26 cellular contexts compared by ENCODE assay signal in genomic region chr6:42989923-42990322, GRCh38. TPM values are rescaled to one million over a fixed set of nuclear protein-coding genes. Genes with fewer than 3 reads are reported as not detected.
"Had no signal": no experiment of that assay in that cellular context is flagged by ENCODE, and none has a peak within 500 bp of the region (broad histone marks: within the 10 kb centered on the region; RNA-seq: fewer than 3 reads in every experiment).

No MANE protein-coding gene starts in this region.

- H3K27ac ChIP-seq: heart left ventricle, left lung, lower lobe of right lung, neutrophil, pancreas, suprapubic skin, thyroid gland, upper lobe of left lung, uterus had no signal

- H3K27me3 ChIP-seq: dorsolateral prefrontal cortex, heart left ventricle, left lung, neutrophil, pancreas, suprapubic skin, thyroid gland, upper lobe of left lung, uterus had no signal

- H3K4me2 ChIP-seq: smooth muscle cell had no signal

- ATAC-seq: esophagus mucosa; heart left ventricle; left lung; lower lobe of right lung; naive thymus-derived CD4-positive, alpha-beta T cell; pancreas; right cardiac atrium; stimulated activated naive CD8-positive, alpha-beta T cell treated with anti-CD3 and anti-CD28 coated beads, Interleukin-15, Interleukin-2, amounts not matched to agents 100 U/mL and 50 U/mL, for 24 hours had no signal

- H3K4me3 Mint-ChIP-seq: naive thymus-derived CD4-positive, alpha-beta T cell had no signal

- H3K36me3 ChIP-seq: pancreas, uterus had no signal

- H3K9me3 ChIP-seq: heart left ventricle, left lung, lower lobe of right lung, neutrophil, pancreas, suprapubic skin, thyroid gland, upper lobe of left lung, uterus had no signal

- H3K27me3 Mint-ChIP-seq: naive thymus-derived CD4-positive, alpha-beta T cell; progenitor cell of endocrine pancreas had no signal

- H3K4me3 ChIP-seq: dorsolateral prefrontal cortex, heart left ventricle, left lung, lower lobe of right lung, pancreas, smooth muscle cell, suprapubic skin, thyroid gland, upper lobe of left lung, uterus had no signal

- FAIRE-seq: frontal cortex, pancreas had no signal

- DNase-seq: cortex of kidney; dorsolateral prefrontal cortex; effector CD8-positive, alpha-beta T cell; islet precursor cell; lower lobe of right lung; mesenchymal stem cell; midbrain; naive thymus-derived CD4-positive, alpha-beta T cell; pancreas; right cardiac atrium; stimulated activated CD4-positive, alpha-beta T cell treated with anti-CD3 and anti-CD28 coated beads, Interleukin-2, amount 100 ng/mL, for 48 hours; stimulated activated naive CD8-positive, alpha-beta T cell treated with anti-CD3 and anti-CD28 coated beads, Interleukin-15, Interleukin-2, amounts not matched to agents 100 U/mL and 50 U/mL, for 24 hours; thyroid gland; upper lobe of left lung; uterus had no signal

- H3K27ac Mint-ChIP-seq: progenitor cell of endocrine pancreas had no signal

- H3K9me3 Mint-ChIP-seq: naive thymus-derived CD4-positive, alpha-beta T cell had no signal

RNA-seq across cellular contexts. Expression of gene GNMT, which starts 29.4 kb away (rescaled TPM):
- total RNA-seq: chondrocyte, esophagus mucosa, fibroblast of lung, frontal cortex, glomerular endothelial cell, smooth muscle cell had no signal
- polyA plus RNA-seq: naive thymus-derived CD4-positive, alpha-beta T cell; smooth muscle cell had no signal
